ENCODE assay signal across 1 cellular context in the genomic region with DNA sequence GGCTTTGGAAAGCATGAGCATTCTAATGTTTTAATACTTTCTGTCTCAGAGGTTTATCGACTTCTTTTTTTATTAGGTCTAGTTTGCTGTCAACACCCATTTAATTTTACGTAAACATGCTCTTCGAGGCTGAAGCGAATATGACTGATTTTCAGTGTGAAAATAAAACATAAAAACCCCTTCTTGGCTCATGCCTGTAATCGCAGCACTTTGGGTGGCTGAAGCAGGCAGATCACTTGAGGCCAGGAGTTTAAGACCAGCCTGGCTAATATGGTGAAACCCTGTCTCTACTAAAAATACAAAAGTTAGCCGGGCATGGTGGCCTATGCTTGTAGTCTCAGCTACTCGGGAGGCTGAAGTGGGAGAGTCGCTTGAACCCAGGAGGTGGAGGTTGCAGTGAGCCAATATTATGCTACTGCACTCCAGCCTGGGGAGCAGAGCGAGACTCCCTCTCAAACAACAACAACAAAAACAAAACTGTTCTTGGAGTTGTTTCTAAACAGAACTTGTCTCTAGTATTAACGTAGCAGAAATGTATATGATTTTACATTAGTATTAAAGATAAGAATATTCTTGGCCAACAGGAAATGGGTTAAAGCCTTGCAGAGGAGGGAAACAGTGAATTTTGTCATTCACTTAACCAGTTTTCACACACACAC.
TF ChIP-seq lines count a peak whose summit lies in the region.

No MANE protein-coding gene starts in this region.

TF ChIP-seq in GM23338, 12 proteins besides CTCF, POLR2A, EP300 and RAD21:
- TF ChIP-seq STAT1 (IDR thresholded peaks at IDR 0.05; ENCODE audit: unreplicated experiment) (no peak), CREB1 (CRISPR knock-in tag; IDR thresholded peaks at IDR 0.05; ENCODE audit: low read depth) (no peak), ZNF331 (CRISPR knock-in tag; IDR thresholded peaks at IDR 0.05; ENCODE audit: low read depth) (no peak), POLR2AphosphoS5 (IDR thresholded peaks at IDR 0.05; ENCODE audit: low read depth) (no peak), NANOG (IDR thresholded peaks at IDR 0.05; ENCODE audit: borderline replicate concordance) (no peak), EZH2 (IDR thresholded peaks at IDR 0.05; ENCODE audit: low read depth, unreplicated experiment) (no peak), JUNB (IDR thresholded peaks at IDR 0.05; ENCODE audit: unreplicated experiment) (no peak), EZH2phosphoT487 (IDR thresholded peaks at IDR 0.05; ENCODE audit: unreplicated experiment) (no peak), ZNF114 (CRISPR knock-in tag; IDR thresholded peaks at IDR 0.05) (no peak)
- TF ChIP-seq, protein P1, sequence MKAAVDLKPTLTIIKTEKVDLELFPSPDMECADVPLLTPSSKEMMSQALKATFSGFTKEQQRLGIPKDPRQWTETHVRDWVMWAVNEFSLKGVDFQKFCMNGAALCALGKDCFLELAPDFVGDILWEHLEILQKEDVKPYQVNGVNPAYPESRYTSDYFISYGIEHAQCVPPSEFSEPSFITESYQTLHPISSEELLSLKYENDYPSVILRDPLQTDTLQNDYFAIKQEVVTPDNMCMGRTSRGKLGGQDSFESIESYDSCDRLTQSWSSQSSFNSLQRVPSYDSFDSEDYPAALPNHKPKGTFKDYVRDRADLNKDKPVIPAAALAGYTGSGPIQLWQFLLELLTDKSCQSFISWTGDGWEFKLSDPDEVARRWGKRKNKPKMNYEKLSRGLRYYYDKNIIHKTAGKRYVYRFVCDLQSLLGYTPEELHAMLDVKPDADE (IDR thresholded peaks at IDR 0.05), result no peak
- TF ChIP-seq, protein P2, sequence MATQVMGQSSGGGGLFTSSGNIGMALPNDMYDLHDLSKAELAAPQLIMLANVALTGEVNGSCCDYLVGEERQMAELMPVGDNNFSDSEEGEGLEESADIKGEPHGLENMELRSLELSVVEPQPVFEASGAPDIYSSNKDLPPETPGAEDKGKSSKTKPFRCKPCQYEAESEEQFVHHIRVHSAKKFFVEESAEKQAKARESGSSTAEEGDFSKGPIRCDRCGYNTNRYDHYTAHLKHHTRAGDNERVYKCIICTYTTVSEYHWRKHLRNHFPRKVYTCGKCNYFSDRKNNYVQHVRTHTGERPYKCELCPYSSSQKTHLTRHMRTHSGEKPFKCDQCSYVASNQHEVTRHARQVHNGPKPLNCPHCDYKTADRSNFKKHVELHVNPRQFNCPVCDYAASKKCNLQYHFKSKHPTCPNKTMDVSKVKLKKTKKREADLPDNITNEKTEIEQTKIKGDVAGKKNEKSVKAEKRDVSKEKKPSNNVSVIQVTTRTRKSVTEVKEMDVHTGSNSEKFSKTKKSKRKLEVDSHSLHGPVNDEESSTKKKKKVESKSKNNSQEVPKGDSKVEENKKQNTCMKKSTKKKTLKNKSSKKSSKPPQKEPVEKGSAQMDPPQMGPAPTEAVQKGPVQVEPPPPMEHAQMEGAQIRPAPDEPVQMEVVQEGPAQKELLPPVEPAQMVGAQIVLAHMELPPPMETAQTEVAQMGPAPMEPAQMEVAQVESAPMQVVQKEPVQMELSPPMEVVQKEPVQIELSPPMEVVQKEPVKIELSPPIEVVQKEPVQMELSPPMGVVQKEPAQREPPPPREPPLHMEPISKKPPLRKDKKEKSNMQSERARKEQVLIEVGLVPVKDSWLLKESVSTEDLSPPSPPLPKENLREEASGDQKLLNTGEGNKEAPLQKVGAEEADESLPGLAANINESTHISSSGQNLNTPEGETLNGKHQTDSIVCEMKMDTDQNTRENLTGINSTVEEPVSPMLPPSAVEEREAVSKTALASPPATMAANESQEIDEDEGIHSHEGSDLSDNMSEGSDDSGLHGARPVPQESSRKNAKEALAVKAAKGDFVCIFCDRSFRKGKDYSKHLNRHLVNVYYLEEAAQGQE (IDR thresholded peaks at IDR 0.05; ENCODE audit: unreplicated experiment), result no peak
TF ChIP-seq in GM23338: peak in this region for 0.
